8 cellular contexts compared by ENCODE assay signal in genomic region chr4:173288296-173288695, GRCh38. TPM values are rescaled to one million over a fixed set of nuclear protein-coding genes. Genes with fewer than 3 reads are reported as not detected.
DNase-seq lines count a peak whose midpoint lies in the region; ATAC-seq and TF ChIP-seq lines count a peak whose summit lies in the region.

No MANE protein-coding gene starts in this region.

- peak; percentile 71 for DNase-seq in ELR (ENCODE audit: low read depth)
- peak; percentile 65 for DNase-seq in H9
- peak; percentile 16 for DNase-seq in NCI-H748 treated with DMSO at 0.1 percent for 48 hours (lab: John Stamatoyannopoulos, UW)
- DNase-seq in activated CD8-positive, alpha-beta memory T cell treated with anti-CD3 and anti-CD28 coated beads, Interleukin-2, amount 10 ng/mL, durations not matched to agents 7 days and 5 days = peak; percentile 77
- DNase-seq in erythroblast (lab: John Stamatoyannopoulos, UW) = peak; percentile 92 to 94
- DNase-seq in neural progenitor cell (ENCODE audit: low spot score) = peak; percentile 65
- DNase-seq in transverse colon = peak; percentile 70
- no peak for DNase-seq in HuH-7.5 (ENCODE audit: low spot score)

- H3K4me3 ChIP-seq in neural progenitor cell = no peak overlapping the region
- H3K4me3 ChIP-seq in transverse colon = no peak overlapping the region

- H3K4ac ChIP-seq in H9 (ENCODE audit: low read depth, low read length) = no peak overlapping the region

- H3K23me2 ChIP-seq in H9 (ENCODE audit: insufficient read length, low read depth, low read length, poor library complexity, severe bottlenecking) = no peaks in the 10 kb centered on the region

- H2BK5ac ChIP-seq in H9 (ENCODE audit: insufficient read length, low read length) = no peak overlapping the region

- H2AK5ac ChIP-seq in H9 (ENCODE audit: insufficient read length, low read length) = no peak overlapping the region

- no peak overlapping the region for H3K18ac ChIP-seq in H9 (ENCODE audit: insufficient read length, low read depth, low read length)

- H3K79me1 ChIP-seq in H9 (ENCODE audit: insufficient read depth, low read depth, low read length, poor library complexity, severe bottlenecking) = peaks cover 4% of the 10 kb centered on the region

- WGBS in H9 (ENCODE audit: extremely low coverage, insufficient read length, low lambda C conversion rate) = no CpG with 5 or more reads among the region's 4 CpGs
- 67 to 75% methylated on average over 1 to 4 of the region's 4 CpGs for WGBS in transverse colon (ENCODE audit: low coverage in 1 of 2), 2 donors

- H3K36me3 Mint-ChIP-seq in H9 (ENCODE audit: insufficient read depth in 1 of 3, low read depth in 3 of 3) (peaks cover 37 to 49% (median 43%) of the 10 kb centered on the region in 3 experiments), neural progenitor cell (peaks cover 9% of the 10 kb centered on the region)
- peaks cover 19% of the 10 kb centered on the region for H3K36me3 Mint-ChIP-seq in activated CD8-positive, alpha-beta memory T cell treated with anti-CD3 and anti-CD28 coated beads, Interleukin-2, amount 10 ng/mL, durations not matched to agents 7 days and 5 days

- no peak for TF ChIP-seq EP300 in transverse colon (IDR thresholded peaks at IDR 0.05; ENCODE audit: low read depth)

- H4K5ac ChIP-seq in H9 (ENCODE audit: insufficient read length, low read depth, low read length) = no peak overlapping the region

- H3K9me3 ChIP-seq in H9 (ENCODE audit: control insufficient read depth, low read depth, low read length) (peaks cover 28% of the 10 kb centered on the region), neural progenitor cell (ENCODE audit: low read depth) (peaks cover 25% of the 10 kb centered on the region), transverse colon (peaks cover 15 to 21% of the 10 kb centered on the region in 2 donors)

- H3K9me3 Mint-ChIP-seq in H9 = peaks cover 32 to 33% of the 10 kb centered on the region in 2 experiments
- no peaks in the 10 kb centered on the region for H3K9me3 Mint-ChIP-seq in activated CD8-positive, alpha-beta memory T cell treated with anti-CD3 and anti-CD28 coated beads, Interleukin-2, amount 10 ng/mL, durations not matched to agents 7 days and 5 days (ENCODE audit: low read depth)
- peaks cover 10% of the 10 kb centered on the region for H3K9me3 Mint-ChIP-seq in neural progenitor cell

- H3K14ac ChIP-seq in H9 (ENCODE audit: insufficient read depth, low read length) = no peak overlapping the region

- intact Hi-C loops in transverse colon (cut with DNase I; ENCODE audit: low total_unique reads) = no loop called here

- H3K27me3 Mint-ChIP-seq in H9 (ENCODE audit: low read depth) = no peaks in the 10 kb centered on the region; the same call in 1 of the 2 replicates
- H3K27me3 Mint-ChIP-seq in activated CD8-positive, alpha-beta memory T cell treated with anti-CD3 and anti-CD28 coated beads, Interleukin-2, amount 10 ng/mL, durations not matched to agents 7 days and 5 days = no peaks in the 10 kb centered on the region
- H3K27me3 Mint-ChIP-seq in neural progenitor cell (ENCODE audit: insufficient read depth, low read depth) = no peaks in the 10 kb centered on the region

- H4K20me1 ChIP-seq in H9 (ENCODE audit: control insufficient read depth, insufficient read depth, insufficient read length) (no peaks in the 10 kb centered on the region), neural progenitor cell (ENCODE audit: low read depth) (no peaks in the 10 kb centered on the region)

- H3K4me1 Mint-ChIP-seq in H9 (peaks cover 0 to 3% of the 10 kb centered on the region in 2 experiments; a peak in 2 of 4 replicates), neural progenitor cell (no peaks in the 10 kb centered on the region)
- peaks cover 12% of the 10 kb centered on the region for H3K4me1 Mint-ChIP-seq in activated CD8-positive, alpha-beta memory T cell treated with anti-CD3 and anti-CD28 coated beads, Interleukin-2, amount 10 ng/mL, durations not matched to agents 7 days and 5 days

- CTCF ChIA-PET in activated CD8-positive, alpha-beta memory T cell treated with anti-CD3 and anti-CD28 coated beads, Interleukin-2, amount 10 ng/mL, durations not matched to agents 7 days and 5 days (lab: Charles Lee) = interaction anchor here (0.7 to 1.7 kb wide), 6 partner anchors 13 to 1070 kb away, joined by 3 read pairs; no protein-coding TSS in a partner anchor

- no peak overlapping the region for H2BK12ac ChIP-seq in H9 (ENCODE audit: insufficient read length, low read depth, low read length)

- H3K4me1 ChIP-seq in H9 (ENCODE audit: insufficient read depth, low read length) = no peaks in the 10 kb centered on the region
- no peaks in the 10 kb centered on the region for H3K4me1 ChIP-seq in neural progenitor cell
- H3K4me1 ChIP-seq in transverse colon = peaks cover 0 to 14% (median 4%) of the 10 kb centered on the region in 4 donors

- no peak overlapping the region for H2BK120ac ChIP-seq in H9 (ENCODE audit: low read depth, low read length, poor library complexity, severe bottlenecking)

- H3K27ac Mint-ChIP-seq in H9 (no peak overlapping the region; a peak in 1 of 7 replicates), neural progenitor cell (no peak overlapping the region)
- peak overlapping the region; percentile 56 for H3K27ac Mint-ChIP-seq in activated CD8-positive, alpha-beta memory T cell treated with anti-CD3 and anti-CD28 coated beads, Interleukin-2, amount 10 ng/mL, durations not matched to agents 7 days and 5 days

- ATAC-seq in activated CD8-positive, alpha-beta memory T cell treated with anti-CD3 and anti-CD28 coated beads, Interleukin-2, amount 10 ng/mL, durations not matched to agents 7 days and 5 days = peak; percentile 36

- no peak overlapping the region for H3K27ac ChIP-seq in H9 (ENCODE audit: insufficient read length, low read depth, low read length)
- H3K27ac ChIP-seq in neural progenitor cell = no peak overlapping the region
- H3K27ac ChIP-seq in transverse colon = no peak overlapping the region

- no peaks in the 10 kb centered on the region for H3F3A ChIP-seq in neural progenitor cell (ENCODE audit: low read depth)

- H3K9ac ChIP-seq in H9 (ENCODE audit: extremely low read depth, insufficient read length, low read length) = no peak overlapping the region
- H3K9ac ChIP-seq in neural progenitor cell = no peak overlapping the region

- no peak overlapping the region for H3T11ph ChIP-seq in H9 (ENCODE audit: low read length)

- H2BK15ac ChIP-seq in H9 (ENCODE audit: low read depth, low read length) = no peak overlapping the region

- H3K23ac ChIP-seq in H9 (ENCODE audit: insufficient read length, low read depth, low read length) = no peak overlapping the region

- in situ Hi-C loops in transverse colon (cut with MboI; ENCODE audit: low pct_ligation_motif_present in 1 of 4, low pct_unique_long_range_greater_than_20kb in 1 of 4, low sequenced_read_pairs in 3 of 4) = no loop called here

- H3K27me3 ChIP-seq in H9 (ENCODE audit: insufficient read depth, low read length) = no peaks in the 10 kb centered on the region
- H3K27me3 ChIP-seq in neural progenitor cell = no peaks in the 10 kb centered on the region
- no peaks in the 10 kb centered on the region for H3K27me3 ChIP-seq in transverse colon

- no peak overlapping the region for H4K8ac ChIP-seq in H9 (replicated peaks; ENCODE audit: insufficient read length, low read depth, low read length)

- H3K56ac ChIP-seq in H9 (ENCODE audit: insufficient read length, low read depth, low read length) = no peak overlapping the region

- H2AFZ ChIP-seq in H9 (ENCODE audit: low read length) (no peak overlapping the region), neural progenitor cell (replicated peaks) (no peak overlapping the region)

- TF ChIP-seq CTCF in H9 (conservative IDR thresholded peaks at IDR 0.05) = peak; percentile 76
- TF ChIP-seq CTCF in neural progenitor cell (IDR thresholded peaks at IDR 0.05) = peak; percentile 70
- TF ChIP-seq CTCF in transverse colon (IDR thresholded peaks at IDR 0.05) = peak; percentile 43 to 52 (median 51)

- no peak overlapping the region for H4K91ac ChIP-seq in H9 (ENCODE audit: insufficient read length, low read depth, low read length)

- peaks cover 22% of the 10 kb centered on the region for H3K36me3 ChIP-seq in neural progenitor cell
- H3K36me3 ChIP-seq in transverse colon = peaks cover 0 to 9% (median 4%) of the 10 kb centered on the region in 4 donors

- H3K4me3 Mint-ChIP-seq in H9 = no peak overlapping the region
- H3K4me3 Mint-ChIP-seq in activated CD8-positive, alpha-beta memory T cell treated with anti-CD3 and anti-CD28 coated beads, Interleukin-2, amount 10 ng/mL, durations not matched to agents 7 days and 5 days = peak overlapping the region; percentile 10
- H3K4me3 Mint-ChIP-seq in neural progenitor cell = no peak overlapping the region

- H3K79me2 ChIP-seq in H9 (ENCODE audit: insufficient read depth, low read length) (no peaks in the 10 kb centered on the region), neural progenitor cell (ENCODE audit: low read depth) (peaks cover 14% of the 10 kb centered on the region)

- H2BK20ac ChIP-seq in H9 (ENCODE audit: low read depth, low read length, poor library complexity, severe bottlenecking) = no peak overlapping the region

- H3K4me2 ChIP-seq in H9 (ENCODE audit: insufficient read depth, insufficient read length, low read length) (no peak overlapping the region), neural progenitor cell (no peak overlapping the region)

- TF ChIP-seq POLR2A in erythroblast (IDR thresholded peaks at IDR 0.05; ENCODE audit: low read length) (no peak), transverse colon (IDR thresholded peaks at IDR 0.05) (no peak)

RNA-seq across cellular contexts. Expression of gene HMGB2, which starts 45.9 kb away (rescaled TPM):
- total RNA-seq in H9 (2021) (278 and 298 TPM in 2 replicates), neural progenitor cell (ENCODE audit: low replicate concordance) (655 and 1,033 TPM in 2 replicates), transverse colon (10 to 100 TPM in 3 of 4 donors, 1 to 10 TPM in 1; 9.4 to 34.9 (median 29.1) TPM)
- 100 to 1,000 TPM; 646 to 837 TPM for total RNA-seq in activated CD8-positive, alpha-beta memory T cell treated with anti-CD3 and anti-CD28 coated beads, Interleukin-2, amount 10 ng/mL, durations not matched to agents 7 days and 5 days
